19 cellular contexts compared by ENCODE assay signal in genomic region chr22:48591286-48592065, GRCh38.
"Had no signal": no experiment of that assay in that cellular context is flagged by ENCODE, and none has a peak within 500 bp of the region (broad histone marks: within the 10 kb centered on the region; RNA-seq: fewer than 3 reads in every experiment).

No MANE protein-coding gene starts in this region.

- H3K36me3 ChIP-seq: left lung, lower lobe of right lung, neutrophil, pancreas, sigmoid colon, stomach, thyroid gland had no signal

- H3K27ac ChIP-seq: coronary artery, left lung, lower lobe of right lung, neutrophil, pancreas, sigmoid colon, stomach, thyroid gland had no signal

- ATAC-seq: left lung; lower lobe of right lung; naive thymus-derived CD8-positive, alpha-beta T cell; pancreas; stimulated activated effector memory CD8-positive, alpha-beta T cell treated with anti-CD3 and anti-CD28 coated beads, Interleukin-12 subunit alpha, Interleukin-12 subunit beta, amount 100 ng/mL, for 72 hours had no signal

- H3K4me3 ChIP-seq: coronary artery, left lung, lower lobe of right lung, pancreas, sigmoid colon, stomach, thyroid gland had no signal

- H3K27me3 Mint-ChIP-seq: type B pancreatic cell had no signal

- H3K9me3 Mint-ChIP-seq: naive thymus-derived CD8-positive, alpha-beta T cell; nephron progenitor cell; stimulated activated effector memory CD8-positive, alpha-beta T cell treated with anti-CD3 and anti-CD28 coated beads, Interleukin-12 subunit alpha, Interleukin-12 subunit beta, amount 100 ng/mL, for 72 hours; type B pancreatic cell had no signal

- H3K9me3 ChIP-seq: left lung, lower lobe of right lung, neutrophil, pancreas, sigmoid colon, stomach, thyroid gland had no signal

- DNase-seq: dermis blood vessel endothelial cell; effector memory CD4-positive, alpha-beta T cell; head of caudate nucleus; lower lobe of right lung; nephron progenitor cell; retina; sigmoid colon; stimulated activated CD4-positive, alpha-beta T cell treated with anti-CD3 and anti-CD28 coated beads, Interleukin-2, amount 100 ng/mL, for 24 hours; stimulated activated CD4-positive, alpha-beta T cell treated with anti-CD3 and anti-CD28 coated beads, Interleukin-4, amount 100 ng/mL, for 24 hours; stimulated activated naive CD4-positive, alpha-beta T cell treated with Interleukin-2 at 50 U/mL for 16 hours; stomach; thyroid gland had no signal

- H3K4me1 Mint-ChIP-seq: naive thymus-derived CD8-positive, alpha-beta T cell; stimulated activated effector memory CD8-positive, alpha-beta T cell treated with anti-CD3 and anti-CD28 coated beads, Interleukin-12 subunit alpha, Interleukin-12 subunit beta, amount 100 ng/mL, for 72 hours had no signal

- H3K27ac Mint-ChIP-seq: nephron progenitor cell; stimulated activated effector memory CD8-positive, alpha-beta T cell treated with anti-CD3 and anti-CD28 coated beads, Interleukin-12 subunit alpha, Interleukin-12 subunit beta, amount 100 ng/mL, for 72 hours; type B pancreatic cell had no signal

- H3K4me1 ChIP-seq: left lung, lower lobe of right lung, pancreas, sigmoid colon, stomach, thyroid gland had no signal

- H3K27me3 ChIP-seq: neutrophil, pancreas, thyroid gland had no signal

- H3K4me3 Mint-ChIP-seq: naive thymus-derived CD8-positive, alpha-beta T cell; nephron progenitor cell; stimulated activated effector memory CD8-positive, alpha-beta T cell treated with anti-CD3 and anti-CD28 coated beads, Interleukin-12 subunit alpha, Interleukin-12 subunit beta, amount 100 ng/mL, for 72 hours; type B pancreatic cell had no signal

- H3K36me3 Mint-ChIP-seq: naive thymus-derived CD8-positive, alpha-beta T cell; stimulated activated effector memory CD8-positive, alpha-beta T cell treated with anti-CD3 and anti-CD28 coated beads, Interleukin-12 subunit alpha, Interleukin-12 subunit beta, amount 100 ng/mL, for 72 hours; type B pancreatic cell had no signal
